In genomic region chr15:39127925-39128617, GRCh38 we compare ENCODE assay signal across 8 cellular contexts.
DNase-seq lines count a peak whose midpoint lies in the region; ATAC-seq and TF ChIP-seq lines count a peak whose summit lies in the region.

No MANE protein-coding gene starts in this region.

- H3K27me3 Mint-ChIP-seq in nephron (ENCODE audit: low read depth), result peaks cover 5% of the 10 kb centered on the region
- no peaks in the 10 kb centered on the region for H3K27me3 Mint-ChIP-seq in nephron progenitor cell (ENCODE audit: low read depth, poor library complexity)

- no peak overlapping the region for H3K4me3 Mint-ChIP-seq in nephron
- no peak overlapping the region for H3K4me3 Mint-ChIP-seq in nephron progenitor cell

- TF ChIP-seq CTCF in nephron (IDR thresholded peaks at IDR 0.05; ENCODE audit: unreplicated experiment in 3 of 3) (no peak), nephron progenitor cell (IDR thresholded peaks at IDR 0.05) (no peak)

- H3K27ac Mint-ChIP-seq in nephron, result peak overlapping the region; percentile 58 to 79 (median 69)
- no peak overlapping the region for H3K27ac Mint-ChIP-seq in nephron progenitor cell

- H3K36me3 Mint-ChIP-seq in nephron (ENCODE audit: low read depth) (no peaks in the 10 kb centered on the region), nephron progenitor cell (ENCODE audit: low read depth) (no peaks in the 10 kb centered on the region)

- H3K4me1 Mint-ChIP-seq in nephron (peaks cover 40% of the 10 kb centered on the region), nephron progenitor cell (peaks cover 14% of the 10 kb centered on the region)

- H3K9me3 Mint-ChIP-seq in nephron (no peaks in the 10 kb centered on the region), nephron progenitor cell (no peaks in the 10 kb centered on the region)

- ATAC-seq in GM18858 (IDR thresholded peaks at IDR 0.05; ENCODE audit: unreplicated experiment), result no peak

- DNase-seq in ELR (ENCODE audit: low read depth) (peak; percentile 96), NCI-H460 (ENCODE audit: extremely low read depth, low read depth) (peak; percentile 39), dermis blood vessel endothelial cell (peak; percentile 98), NCI-H1930 (lab: John Stamatoyannopoulos, UW) (no peak), nephron progenitor cell (no peak), C1 segment of cervical spinal cord (lab: John Stamatoyannopoulos, UW) (no peak)

Comparison
In these comparisons a context has a peak if more than half of its experiments do, and no peak if none do; other contexts are left out.
1. DNase-seq: peak in ELR (single experiment), NCI-H460 (single experiment) and dermis blood vessel endothelial cell (single experiment); none in NCI-H1930 (0 of 2), nephron progenitor cell (single experiment) and C1 segment of cervical spinal cord (0 of 14).